18 cellular contexts compared by ENCODE assay signal in genomic region chr9:131491001-131491710, GRCh38.
DNase-seq lines count a peak whose midpoint lies in the region; ATAC-seq and TF ChIP-seq lines count a peak whose summit lies in the region.
"Had no signal": no experiment of that assay in that cellular context is flagged by ENCODE, and none has a peak within 500 bp of the region (broad histone marks: within the 10 kb centered on the region; RNA-seq: fewer than 3 reads in every experiment).

No MANE protein-coding gene starts in this region.

- peak overlapping the region; percentile 4; the same call in 1 of the 2 replicates for H3K27ac ChIP-seq in RWPE1
- H3K27ac ChIP-seq: BLaER1 had no signal

- no peak overlapping the region for H3K4me3 Mint-ChIP-seq in activated T-cell treated with anti-CD3 and anti-CD28 coated beads, Interleukin-2, amount 50 U/mL, for 24 hours
- H3K4me3 Mint-ChIP-seq in effector memory CD8-positive, alpha-beta T cell: no peak overlapping the region
- no peak overlapping the region for H3K4me3 Mint-ChIP-seq in stimulated activated effector memory CD8-positive, alpha-beta T cell treated with anti-CD3 and anti-CD28 coated beads, Interleukin-12 subunit alpha, Interleukin-12 subunit beta, amount 100 ng/mL, for 72 hours

- peak overlapping the region; percentile 72 for H3K27ac Mint-ChIP-seq in activated T-cell treated with anti-CD3 and anti-CD28 coated beads, Interleukin-2, amount 50 U/mL, for 24 hours
- peak overlapping the region; percentile 8 to 23 for H3K27ac Mint-ChIP-seq in effector memory CD8-positive, alpha-beta T cell
- H3K27ac Mint-ChIP-seq in stimulated activated effector memory CD8-positive, alpha-beta T cell treated with anti-CD3 and anti-CD28 coated beads, Interleukin-12 subunit alpha, Interleukin-12 subunit beta, amount 100 ng/mL, for 72 hours: peak overlapping the region; percentile 43

- H3K36me3 Mint-ChIP-seq in activated T-cell treated with anti-CD3 and anti-CD28 coated beads, Interleukin-2, amount 50 U/mL, for 24 hours (ENCODE audit: low read depth): peaks cover 100% of the 10 kb centered on the region
- H3K36me3 Mint-ChIP-seq in effector memory CD8-positive, alpha-beta T cell (ENCODE audit: insufficient read depth): peaks cover 88% of the 10 kb centered on the region
- peaks cover 100% of the 10 kb centered on the region for H3K36me3 Mint-ChIP-seq in stimulated activated effector memory CD8-positive, alpha-beta T cell treated with anti-CD3 and anti-CD28 coated beads, Interleukin-12 subunit alpha, Interleukin-12 subunit beta, amount 100 ng/mL, for 72 hours

- H3K27me3 Mint-ChIP-seq in activated T-cell treated with anti-CD3 and anti-CD28 coated beads, Interleukin-2, amount 50 U/mL, for 24 hours: no peaks in the 10 kb centered on the region
- no peaks in the 10 kb centered on the region for H3K27me3 Mint-ChIP-seq in effector memory CD8-positive, alpha-beta T cell

- POLR2A ChIA-PET in RWPE1 (lab: Yijun Ruan, JAX; ENCODE audit: low non-redundant PET): no interaction called here

- H3K9me3 Mint-ChIP-seq in activated T-cell treated with anti-CD3 and anti-CD28 coated beads, Interleukin-2, amount 50 U/mL, for 24 hours: no peaks in the 10 kb centered on the region
- no peaks in the 10 kb centered on the region for H3K9me3 Mint-ChIP-seq in effector memory CD8-positive, alpha-beta T cell
- H3K9me3 Mint-ChIP-seq in stimulated activated effector memory CD8-positive, alpha-beta T cell treated with anti-CD3 and anti-CD28 coated beads, Interleukin-12 subunit alpha, Interleukin-12 subunit beta, amount 100 ng/mL, for 72 hours: no peaks in the 10 kb centered on the region

- TF ChIP-seq CTCF in RWPE1 (conservative IDR thresholded peaks at IDR 0.05; ENCODE audit: low read depth): no peak

- H3K4me1 Mint-ChIP-seq in activated T-cell treated with anti-CD3 and anti-CD28 coated beads, Interleukin-2, amount 50 U/mL, for 24 hours (ENCODE audit: low read depth): no peaks in the 10 kb centered on the region
- H3K4me1 Mint-ChIP-seq in effector memory CD8-positive, alpha-beta T cell (ENCODE audit: low read depth in 2 of 2): peaks cover 5 to 13% of the 10 kb centered on the region in 2 donors
- peaks cover 7% of the 10 kb centered on the region for H3K4me1 Mint-ChIP-seq in stimulated activated effector memory CD8-positive, alpha-beta T cell treated with anti-CD3 and anti-CD28 coated beads, Interleukin-12 subunit alpha, Interleukin-12 subunit beta, amount 100 ng/mL, for 72 hours

- CTCF ChIA-PET in RWPE1 (lab: Yijun Ruan, JAX): interaction anchor here (0.7 to 0.9 kb wide), 2 partner anchors 9 to 170 kb away, joined by 3 to 5 read pairs; no protein-coding TSS in a partner anchor

- DNase-seq in activated T-cell treated with anti-CD3 and anti-CD28 coated beads, Interleukin-2, amount 50 U/mL, for 24 hours: no peak
- DNase-seq in activated T-cell treated with anti-CD3 and anti-CD28 coated beads for 4 hours (no peak), RWPE1 (ENCODE audit: low spot score) (no peak), GM19240 (ENCODE audit: insufficient read length, low spot score) (no peak), NCI-H345 treated with DMSO at 0.1 percent for 48 hours (lab: John Stamatoyannopoulos, UW; ENCODE audit: unreplicated experiment) (no peak), AG08396 (ENCODE audit: low spot score) (no peak)
- no peak for DNase-seq in effector memory CD8-positive, alpha-beta T cell
- DNase-seq in stimulated activated effector memory CD8-positive, alpha-beta T cell treated with anti-CD3 and anti-CD28 coated beads, Interleukin-12 subunit alpha, Interleukin-12 subunit beta, amount 100 ng/mL, for 72 hours (ENCODE audit: low spot score in 2 of 2): no peak
- DNase-seq: 8988T; GF-D8; MV-4-11; NCI-H1417 treated with DMSO at 0.1 percent for 48 hours; NCI-H2029; NCI-H2171; NCI-H446 treated with DMSO at 0.1 percent for 48 hours; NK-92 treated with Interleukin-12 subunit alpha and Interleukin-12 subunit beta, amount 100 ng/mL, for 24 hours; SIG-M5 had no signal

- no peak for ATAC-seq in effector memory CD8-positive, alpha-beta T cell (replicated peaks)
- ATAC-seq in stimulated activated effector memory CD8-positive, alpha-beta T cell treated with anti-CD3 and anti-CD28 coated beads, Interleukin-12 subunit alpha, Interleukin-12 subunit beta, amount 100 ng/mL, for 72 hours: no peak

Comparison
In these comparisons a context has a peak if more than half of its experiments do, and no peak if none do; other contexts are left out.
1. H3K27ac Mint-ChIP-seq: peak in every context shown above with its lines; median percentile 72 in activated T-cell treated with anti-CD3 and anti-CD28 coated beads, Interleukin-2, amount 50 U/mL, for 24 hours; 43 in stimulated activated effector memory CD8-positive, alpha-beta T cell treated with anti-CD3 and anti-CD28 coated beads, Interleukin-12 subunit alpha, Interleukin-12 subunit beta, amount 100 ng/mL, for 72 hours; 16 in effector memory CD8-positive, alpha-beta T cell.